Comparison of ENCODE assay signal across 10 cellular contexts in genomic region chr6:26394289-26394688, GRCh38. TPM values are rescaled to one million over a fixed set of nuclear protein-coding genes. Genes with fewer than 3 reads are reported as not detected.
DNase-seq lines count a peak whose midpoint lies in the region; ATAC-seq lines count a peak whose summit lies in the region.
"Had no signal": no experiment of that assay in that cellular context is flagged by ENCODE, and none has a peak within 500 bp of the region (broad histone marks: within the 10 kb centered on the region; RNA-seq: fewer than 3 reads in every experiment).

No MANE protein-coding gene starts in this region.

- no peak overlapping the region for H4K91ac ChIP-seq in neuronal stem cell (ENCODE audit: low read depth, low read length, poor library complexity)

- H3K18ac ChIP-seq in neuronal stem cell (ENCODE audit: low read length) = no peak overlapping the region

- DNase-seq in H4 (ENCODE audit: low spot score) = peak; percentile 46
- DNase-seq in SW480 (ENCODE audit: low spot score) = peak; percentile 33
- peak; percentile 58 to 82 for DNase-seq in lung microvascular endothelial cell (ENCODE audit: low read depth in 2 of 2)
- no peak for DNase-seq in GF-D8 (lab: John Stamatoyannopoulos, UW)
- no peak for DNase-seq in neuronal stem cell (ENCODE audit: low spot score)
- DNase-seq: activated naive CD8-positive, alpha-beta T cell treated with anti-CD3 and anti-CD28 coated beads for 36 hours; sigmoid colon; T-helper 17 cell had no signal

- WGBS in neuronal stem cell (ENCODE audit: extremely low coverage in 2 of 2, insufficient read length in 2 of 2, insufficient replicate concordance in 1 of 2), 2 donors = no CpG with 5 or more reads among the region's 1 CpG

- H3K9ac ChIP-seq in neuronal stem cell (ENCODE audit: low read depth, low read length, poor library complexity) = no peak overlapping the region

- H3K4me3 ChIP-seq in neuronal stem cell (ENCODE audit: low read length in 2 of 2) = no peak overlapping the region
- H3K4me3 ChIP-seq: sigmoid colon, thoracic aorta had no signal

- H2AK5ac ChIP-seq in neuronal stem cell (ENCODE audit: low read depth, low read length) = no peak overlapping the region

- no peak overlapping the region for H2BK12ac ChIP-seq in neuronal stem cell (ENCODE audit: low read length)

- no peak overlapping the region for H3K27ac ChIP-seq in neuronal stem cell (replicated peaks; ENCODE audit: low read length)
- H3K27ac ChIP-seq: sigmoid colon, thoracic aorta had no signal

- no peak overlapping the region for H2BK120ac ChIP-seq in neuronal stem cell (ENCODE audit: low read depth, low read length)

- H3K4me2 ChIP-seq in neuronal stem cell (ENCODE audit: insufficient read depth, low read length, poor library complexity, severe bottlenecking) = no peak overlapping the region

- no peaks in the 10 kb centered on the region for H3K4me1 ChIP-seq in neuronal stem cell (ENCODE audit: control insufficient read depth in 2 of 2, insufficient read depth in 1 of 2, low read depth in 1 of 2, low read length in 2 of 2)
- H3K4me1 ChIP-seq: sigmoid colon had no signal

- H3K23ac ChIP-seq in neuronal stem cell (ENCODE audit: low read depth, low read length, poor library complexity) = no peak overlapping the region

- H3K79me1 ChIP-seq in neuronal stem cell (ENCODE audit: low read depth, low read length) = no peaks in the 10 kb centered on the region

- peaks cover 10 to 33% of the 10 kb centered on the region in 2 donors for H3K36me3 ChIP-seq in neuronal stem cell (replicated peaks in 1 of 2; ENCODE audit: control insufficient read depth in 2 of 2, insufficient read depth in 2 of 2, low read length in 2 of 2)

- H3K14ac ChIP-seq in neuronal stem cell (ENCODE audit: low read length) = no peak overlapping the region

- H4K8ac ChIP-seq in neuronal stem cell (ENCODE audit: low read depth, low read length) = no peak overlapping the region

- H3K27me3 ChIP-seq in neuronal stem cell (ENCODE audit: control insufficient read depth in 3 of 3, insufficient read depth in 3 of 3, low read depth in 1 of 3, low read length in 3 of 3) = no peaks in the 10 kb centered on the region
- H3K27me3 ChIP-seq: sigmoid colon had no signal

- no peak overlapping the region for H2BK15ac ChIP-seq in neuronal stem cell (ENCODE audit: low read length)

- H2BK5ac ChIP-seq in neuronal stem cell (ENCODE audit: low read length) = no peak overlapping the region

- no peak overlapping the region for H3K4ac ChIP-seq in neuronal stem cell (ENCODE audit: low read length)

- no peaks in the 10 kb centered on the region for H3K9me3 ChIP-seq in neuronal stem cell (replicated peaks in 1 of 2; ENCODE audit: control insufficient read depth in 2 of 2, insufficient read depth in 1 of 2, low read depth in 1 of 2, low read length in 2 of 2)
- H3K9me3 ChIP-seq: sigmoid colon, thoracic aorta had no signal

- no peak overlapping the region for H2AFZ ChIP-seq in neuronal stem cell (ENCODE audit: low read length)

- ATAC-seq in GM19397 (IDR thresholded peaks at IDR 0.05; ENCODE audit: unreplicated experiment) = no peak
- ATAC-seq: T-helper 17 cell had no signal

RNA-seq across cellular contexts. Expression of gene BTN3A1, which starts 7.8 kb away (rescaled TPM):
- 26.6 and 29.0 TPM in 2 replicates for total RNA-seq in H4 (2014; rRNA removed; shearing (Covaris generic))
- 6.8 and 11.5 TPM in 2 replicates for total RNA-seq in lung microvascular endothelial cell
- 6.4 TPM for polyA plus RNA-seq in neuronal stem cell (2013, experiment 1 of 2)
- polyA plus RNA-seq in neuronal stem cell (2013, experiment 2 of 2) = 6.2 TPM

RNA-seq across cellular contexts. Expression of gene BTN2A2, which starts 11.4 kb away (rescaled TPM):
- 3.6 and 6.2 TPM in 2 replicates for total RNA-seq in H4 (2014; rRNA removed; shearing (Covaris generic))
- 7.4 and 10.9 TPM in 2 replicates for total RNA-seq in lung microvascular endothelial cell
- polyA plus RNA-seq in neuronal stem cell (2013, experiment 1 of 2) = 24.0 TPM
- 24.9 TPM for polyA plus RNA-seq in neuronal stem cell (2013, experiment 2 of 2)

RNA-seq across cellular contexts. Expression of gene BTN3A2, which starts 29.3 kb away (rescaled TPM):
- 29.6 and 32.0 TPM in 2 replicates for total RNA-seq in H4 (2014; rRNA removed; shearing (Covaris generic))
- total RNA-seq in lung microvascular endothelial cell = 14.9 and 15.9 TPM in 2 replicates
- 6.5 TPM for polyA plus RNA-seq in neuronal stem cell (2013, experiment 1 of 2)
- 6.4 TPM for polyA plus RNA-seq in neuronal stem cell (2013, experiment 2 of 2)

RNA-seq across cellular contexts. Expression of gene BTN3A3, which starts 46.0 kb away (rescaled TPM):
- 15.3 and 20.6 TPM in 2 replicates for total RNA-seq in H4 (2014; rRNA removed; shearing (Covaris generic))
- total RNA-seq in lung microvascular endothelial cell = 8.1 and 9.7 TPM in 2 replicates
- polyA plus RNA-seq in neuronal stem cell (2013, experiment 1 of 2) = 1.7 TPM
- 1.5 TPM for polyA plus RNA-seq in neuronal stem cell (2013, experiment 2 of 2)

Comparison
In these comparisons a context has a peak if more than half of its experiments do, and no peak if none do; other contexts are left out.
1. DNase-seq: peak in H4 (single experiment), SW480 (single experiment) and lung microvascular endothelial cell (2 of 2); none in GF-D8 (single experiment) and neuronal stem cell (single experiment).